29 cellular contexts compared by ENCODE assay signal in the genomic region with DNA sequence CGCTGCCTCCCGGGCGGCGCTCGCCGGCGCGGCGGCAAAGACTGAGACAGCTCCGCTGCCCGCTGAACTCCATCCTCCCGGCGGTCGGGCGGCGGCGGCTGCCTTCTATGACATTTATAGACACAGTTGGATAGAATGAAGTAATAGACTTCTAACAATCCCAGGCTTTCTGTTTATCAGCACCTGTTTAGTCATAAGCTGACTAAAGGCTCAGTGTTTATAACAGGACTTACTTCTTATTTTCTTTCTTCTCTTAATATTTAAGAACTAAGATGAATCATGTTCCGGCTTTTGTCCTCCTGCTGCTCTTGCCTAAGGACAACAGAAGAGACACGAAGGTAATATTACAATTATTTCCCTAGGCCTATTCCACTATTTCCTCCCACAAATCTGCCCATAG. TPM values are rescaled to one million over a fixed set of nuclear protein-coding genes. Genes with fewer than 3 reads are reported as not detected.
DNase-seq lines count a peak whose midpoint lies in the region; ATAC-seq and TF ChIP-seq lines count a peak whose summit lies in the region.
"Had no signal": no experiment of that assay in that cellular context is flagged by ENCODE, and none has a peak within 500 bp of the region (broad histone marks: within the 10 kb centered on the region; RNA-seq: fewer than 3 reads in every experiment).

No MANE protein-coding gene starts in this region.

- no peak overlapping the region for H3K27ac ChIP-seq in sigmoid colon
- no peak overlapping the region for H3K27ac ChIP-seq in coronary artery
- H3K27ac ChIP-seq: thoracic aorta had no signal

- H3K4me1 ChIP-seq in adipocyte (ENCODE audit: control insufficient read depth, insufficient read depth, low read length): no peaks in the 10 kb centered on the region
- H3K4me1 ChIP-seq in sigmoid colon: no peaks in the 10 kb centered on the region

- no peak for TF ChIP-seq POLR2A in sigmoid colon (IDR thresholded peaks at IDR 0.05)

- ATAC-seq in GM21528 (IDR thresholded peaks at IDR 0.05; ENCODE audit: low FRiP score, unreplicated experiment): no peak
- ATAC-seq in HG03097 (IDR thresholded peaks at IDR 0.05; ENCODE audit: low FRiP score, unreplicated experiment): no peak
- ATAC-seq: SK-N-SH treated with all-trans-retinoic acid at 6 μM for 48 hours had no signal

- H3K9me3 ChIP-seq in adipocyte (ENCODE audit: control insufficient read depth, low read length): peaks cover 4% of the 10 kb centered on the region
- no peaks in the 10 kb centered on the region for H3K9me3 ChIP-seq in sigmoid colon
- H3K9me3 ChIP-seq: BE2C, thoracic aorta had no signal

- no peak overlapping the region for H3K9ac ChIP-seq in adipocyte (ENCODE audit: low read length)

- H3K36me3 ChIP-seq in adipocyte (ENCODE audit: control insufficient read depth, insufficient read depth, low read length, severe bottlenecking): no peaks in the 10 kb centered on the region
- no peaks in the 10 kb centered on the region for H3K36me3 ChIP-seq in sigmoid colon
- H3K36me3 ChIP-seq: BE2C, thoracic aorta had no signal

- TF ChIP-seq EP300 in sigmoid colon (IDR thresholded peaks at IDR 0.05): no peak

- H3K4me3 ChIP-seq in adipocyte (ENCODE audit: low read length) (no peak overlapping the region), fibroblast of mammary gland (ENCODE audit: control insufficient read depth, low read depth, low read length) (no peak overlapping the region), sigmoid colon (no peak overlapping the region), coronary artery (no peak overlapping the region)
- H3K4me3 ChIP-seq: thoracic aorta had no signal

- 97 to 99% methylated on average over 10 to 15 of the region's 19 CpGs for WGBS in sigmoid colon, 2 donors

- peak; percentile 26 for DNase-seq in HPDE6-E6E7 (ENCODE audit: extremely low spot score)
- DNase-seq in adipocyte (ENCODE audit: low read depth): peak; percentile 10
- peak; percentile 58 for DNase-seq in fibroblast of mammary gland (ENCODE audit: low read depth)
- DNase-seq in sigmoid colon: no peak
- DNase-seq in coronary artery (ENCODE audit: low spot score): no peak
- DNase-seq: activated B cell treated with CpG ODN at 0.5 μM for 24 hours; activated CD4-positive, alpha-beta memory T cell treated with anti-CD3 and anti-CD28 coated beads for 36 hours; activated effector memory CD4-positive, alpha-beta T cell treated with anti-CD3 and anti-CD28 coated beads, Interleukin-2, amount 50 U/mL, for 16 hours; activated T-cell treated with anti-CD3 and anti-CD28 coated beads for 4 hours; BE2C; DMS79 treated with DMSO at 0.1 percent for 48 hours; KG1; kidney glomerular epithelial cell; NCI-H1694 treated with DMSO at 0.1 percent for 48 hours; NCI-H2171 treated with DMSO at 0.1 percent for 48 hours; NCI-H526 treated with DMSO at 0.1 percent for 48 hours; nucleus accumbens; RPMI8226; stimulated activated CD4-positive, alpha-beta T cell treated with anti-CD3 and anti-CD28 coated beads, Interleukin-2, amount 100 ng/mL, for 48 hours; stimulated activated naive CD4-positive, alpha-beta T cell had no signal

- intact Hi-C loops in sigmoid colon (cut with DNase I): no loop called here

- no peak for TF ChIP-seq CTCF in fibroblast of mammary gland (conservative IDR thresholded peaks at IDR 0.05; ENCODE audit: control insufficient read depth, insufficient read depth, low read depth, low read length)
- TF ChIP-seq CTCF in sigmoid colon (IDR thresholded peaks at IDR 0.05): no peak
- no peak for TF ChIP-seq CTCF in coronary artery (IDR thresholded peaks at IDR 0.05)

- no peaks in the 10 kb centered on the region for H3K27me3 ChIP-seq in adipocyte (replicated peaks; ENCODE audit: control insufficient read depth, insufficient read depth, low read length)
- no peaks in the 10 kb centered on the region for H3K27me3 ChIP-seq in sigmoid colon
- H3K27me3 ChIP-seq: BE2C had no signal

RNA-seq across cellular contexts. Expression of a gene that starts 3.9 kb away (rescaled TPM):
- total RNA-seq in sigmoid colon: not detected
- polyA plus RNA-seq in sigmoid colon: not detected
- total RNA-seq: activated B cell treated with CpG ODN at 0.5 μM for 24 hours; activated CD4-positive, alpha-beta memory T cell treated with anti-CD3 and anti-CD28 coated beads for 36 hours; H1; HT-29; lung microvascular endothelial cell; myocyte; renal cortical epithelial cell; thoracic aorta had no signal
- polyA plus RNA-seq: H1 had no signal

RNA-seq across cellular contexts. Expression of a gene that starts 44.7 kb away (rescaled TPM):
- 1 to 10 TPM in 1 of 4 donors, under 1 TPM in 1, not detected in 2; 0.14 to 1.2 TPM for total RNA-seq in sigmoid colon
- polyA plus RNA-seq in sigmoid colon: 1 to 10 TPM in 1 of 3 donors, under 1 TPM in 1, not detected in 1; 0.23 to 1.3 TPM

Comparison
In these comparisons a context has a peak if more than half of its experiments do, and no peak if none do; other contexts are left out.
1. DNase-seq: peak in HPDE6-E6E7 (single experiment), adipocyte (single experiment) and fibroblast of mammary gland (single experiment); none in sigmoid colon (single experiment) and coronary artery (single experiment).